In the genomic region with DNA sequence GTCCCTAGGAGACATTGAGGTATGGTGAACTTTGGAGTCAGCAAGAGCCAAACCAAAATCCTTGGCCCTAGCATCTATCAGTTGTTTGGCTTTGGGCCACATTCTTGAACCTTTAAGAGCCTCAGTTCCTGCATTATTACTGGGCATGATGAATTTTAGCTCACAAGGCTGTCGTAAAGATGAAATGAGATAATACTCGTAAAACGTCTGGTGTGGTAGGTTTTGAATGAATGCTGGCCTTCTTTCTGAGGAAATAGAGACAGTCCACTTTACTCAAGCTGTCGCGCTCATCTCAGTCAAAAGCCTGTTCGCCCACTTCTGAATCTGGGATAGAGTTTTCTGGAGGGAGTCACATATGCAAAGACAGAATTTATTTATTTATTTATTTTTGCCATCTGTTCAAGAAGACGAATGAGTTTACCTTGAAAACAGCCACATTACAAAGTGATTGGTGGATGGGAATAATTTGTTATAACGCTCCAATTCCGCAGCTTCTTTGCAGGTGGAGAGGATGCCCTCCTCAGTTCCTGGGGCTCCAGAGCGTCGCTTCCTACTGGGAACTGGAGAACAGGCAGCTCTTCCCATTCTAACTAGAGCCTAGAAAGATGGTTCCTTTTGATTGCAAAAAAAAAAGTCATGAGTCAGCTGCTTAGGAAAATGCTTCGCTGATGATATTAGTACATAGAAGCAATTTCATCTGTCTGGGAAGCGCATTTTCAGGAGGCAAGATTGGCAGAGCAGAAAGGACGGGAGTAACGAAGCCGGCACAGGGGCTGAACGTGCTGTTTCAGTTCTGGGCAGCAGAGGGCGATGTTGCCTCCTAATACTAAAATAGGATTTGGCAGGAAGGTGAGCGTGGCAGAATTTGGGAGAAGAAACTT, we compare ENCODE assay signal across 8 cellular contexts. TPM values are rescaled to one million over a fixed set of nuclear protein-coding genes. Genes with fewer than 3 reads are reported as not detected.
DNase-seq lines count a peak whose midpoint lies in the region; ATAC-seq and TF ChIP-seq lines count a peak whose summit lies in the region.

No MANE protein-coding gene starts in this region.

- peak; percentile 58 for DNase-seq in EH (ENCODE audit: low read depth)
- peak; percentile 74 for DNase-seq in NCI-H2107 treated with DMSO at 0.1 percent for 48 hours (lab: John Stamatoyannopoulos, UW; ENCODE audit: unreplicated experiment)
- DNase-seq in dermis blood vessel endothelial cell: peak; percentile 71
- peak in 2 of 3 donors; percentile 54 to 60 for DNase-seq in right lobe of liver
- peak; percentile 33 for DNase-seq in stimulated activated CD8-positive, alpha-beta memory T cell treated with anti-CD3 and anti-CD28 coated beads, Interleukin-15, amount 100 ng/mL, for 24 hours (ENCODE audit: low read depth)

- H3K4me1 ChIP-seq in right lobe of liver: no peaks in the 10 kb centered on the region

- no peak overlapping the region for H3K27ac ChIP-seq in right lobe of liver

- WGBS in right lobe of liver (ENCODE audit: insufficient coverage, low coverage, low lambda C conversion rate, missing lambda C conversion rate): 30% methylated on average over 19 of the region's 19 CpGs

- no peaks in the 10 kb centered on the region for H3K27me3 ChIP-seq in right lobe of liver

- TF ChIP-seq POLR2A in right lobe of liver (IDR thresholded peaks at IDR 0.05): no peak

- TF ChIP-seq CTCF in WI38 (IDR thresholded peaks at IDR 0.05; ENCODE audit: low read depth, low read length): peak; percentile 88
- TF ChIP-seq CTCF in right lobe of liver (IDR thresholded peaks at IDR 0.05): peak; percentile 61 to 90 (median 86)

- ATAC-seq in HG02642 (IDR thresholded peaks at IDR 0.05; ENCODE audit: poor library complexity, unreplicated experiment): peak; percentile 53
- ATAC-seq in right lobe of liver: peak; percentile 85 to 90 (median 87)
- no peak for ATAC-seq in GM19467 (IDR thresholded peaks at IDR 0.05; ENCODE audit: unreplicated experiment)

- no peaks in the 10 kb centered on the region for H3K9me3 ChIP-seq in right lobe of liver

- intact Hi-C loops in right lobe of liver (cut with DNase I): no loop called here

- H3K4me3 ChIP-seq in WI38 (ENCODE audit: low read depth, low read length) (no peak overlapping the region), right lobe of liver (no peak overlapping the region)

- no peaks in the 10 kb centered on the region for H3K36me3 ChIP-seq in right lobe of liver

RNA-seq across cellular contexts. Expression of a gene that starts 49.9 kb away (rescaled TPM):
- total RNA-seq in dermis blood vessel endothelial cell: 0.37 TPM in 1 of 2 replicates, not detected in the other
- total RNA-seq in right lobe of liver: 100 to 1,000 TPM in 2 of 6 experiments, 10 to 100 TPM in 4; 38.8 to 125 (median 76.5) TPM

Comparison
In these comparisons a context has a peak if more than half of its experiments do, and no peak if none do; other contexts are left out.
1. RNA of a gene that starts 49.9 kb away (total RNA-seq): 38.8 to 125 TPM in right lobe of liver; 0.37 TPM in dermis blood vessel endothelial cell; every median in the first group is over 10 times any median in the second.
2. Peak in every context shown above with its lines, with median percentiles within 50 percentile points of each other: DNase-seq.